ENCODE assay signal across 1 cellular context in the genomic region with DNA sequence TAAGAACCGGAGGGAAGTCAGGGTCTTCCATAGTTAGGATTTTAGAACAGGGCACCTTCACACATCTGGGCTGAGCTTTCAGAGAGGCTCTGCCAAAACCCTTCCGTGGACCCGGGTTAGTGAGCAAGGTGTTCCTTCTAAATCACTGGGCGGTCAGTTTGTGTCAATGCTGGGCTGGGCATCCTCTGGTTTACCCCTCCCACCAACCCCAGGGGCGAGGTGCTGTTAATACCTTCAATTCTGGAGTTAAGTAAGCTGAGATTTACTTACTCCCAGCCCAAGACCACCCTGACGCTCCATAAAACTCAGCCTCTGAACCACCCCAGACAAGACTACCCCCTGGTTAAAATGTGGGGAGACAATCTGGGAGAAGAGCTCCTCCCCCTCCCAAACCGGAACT.
TF ChIP-seq lines count a peak whose summit lies in the region.

No MANE protein-coding gene starts in this region.

TF ChIP-seq in HepG2, 621 proteins besides CTCF, POLR2A, EP300 and RAD21 (continued from another document):
- TF ChIP-seq, protein P1, sequence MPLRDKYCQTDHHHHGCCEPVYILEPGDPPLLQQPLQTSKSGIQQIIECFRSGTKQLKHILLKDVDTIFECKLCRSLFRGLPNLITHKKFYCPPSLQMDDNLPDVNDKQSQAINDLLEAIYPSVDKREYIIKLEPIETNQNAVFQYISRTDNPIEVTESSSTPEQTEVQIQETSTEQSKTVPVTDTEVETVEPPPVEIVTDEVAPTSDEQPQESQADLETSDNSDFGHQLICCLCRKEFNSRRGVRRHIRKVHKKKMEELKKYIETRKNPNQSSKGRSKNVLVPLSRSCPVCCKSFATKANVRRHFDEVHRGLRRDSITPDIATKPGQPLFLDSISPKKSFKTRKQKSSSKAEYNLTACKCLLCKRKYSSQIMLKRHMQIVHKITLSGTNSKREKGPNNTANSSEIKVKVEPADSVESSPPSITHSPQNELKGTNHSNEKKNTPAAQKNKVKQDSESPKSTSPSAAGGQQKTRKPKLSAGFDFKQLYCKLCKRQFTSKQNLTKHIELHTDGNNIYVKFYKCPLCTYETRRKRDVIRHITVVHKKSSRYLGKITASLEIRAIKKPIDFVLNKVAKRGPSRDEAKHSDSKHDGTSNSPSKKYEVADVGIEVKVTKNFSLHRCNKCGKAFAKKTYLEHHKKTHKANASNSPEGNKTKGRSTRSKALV (CRISPR knock-in tag; IDR thresholded peaks at IDR 0.05) = no peak
- TF ChIP-seq TBP (CRISPR knock-in tag; IDR thresholded peaks at IDR 0.05) (no peak), TRIM24 (CRISPR knock-in tag; IDR thresholded peaks at IDR 0.05) (no peak), FLYWCH1 (CRISPR knock-in tag; IDR thresholded peaks at IDR 0.05) (no peak), MIER2 (CRISPR knock-in tag; IDR thresholded peaks at IDR 0.05) (no peak), CENPX (CRISPR knock-in tag; IDR thresholded peaks at IDR 0.05) (no peak), ZMYM2 (CRISPR knock-in tag; IDR thresholded peaks at IDR 0.05) (no peak), HES4 (CRISPR knock-in tag; IDR thresholded peaks at IDR 0.05; ENCODE audit: borderline replicate concordance) (no peak), TEAD2 (CRISPR knock-in tag; IDR thresholded peaks at IDR 0.05) (no peak), ZNF709 (CRISPR knock-in tag; IDR thresholded peaks at IDR 0.05) (no peak), NCOA2 (CRISPR knock-in tag; IDR thresholded peaks at IDR 0.05) (no peak), CC2D1A (CRISPR knock-in tag; IDR thresholded peaks at IDR 0.05) (no peak)
- TF ChIP-seq, protein P2, sequence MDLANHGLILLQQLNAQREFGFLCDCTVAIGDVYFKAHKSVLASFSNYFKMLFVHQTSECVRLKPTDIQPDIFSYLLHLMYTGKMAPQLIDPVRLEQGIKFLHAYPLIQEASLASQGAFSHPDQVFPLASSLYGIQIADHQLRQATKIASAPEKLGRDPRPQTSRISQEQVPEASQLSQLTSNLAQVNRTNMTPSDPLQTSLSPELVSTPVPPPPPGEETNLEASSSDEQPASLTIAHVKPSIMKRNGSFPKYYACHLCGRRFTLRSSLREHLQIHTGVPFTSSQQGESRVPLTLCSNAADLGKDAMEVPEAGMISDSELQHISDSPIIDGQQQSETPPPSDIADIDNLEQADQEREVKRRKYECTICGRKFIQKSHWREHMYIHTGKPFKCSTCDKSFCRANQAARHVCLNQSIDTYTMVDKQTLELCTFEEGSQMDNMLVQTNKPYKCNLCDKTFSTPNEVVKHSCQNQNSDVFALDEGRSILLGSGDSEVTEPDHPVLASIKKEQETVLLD (CRISPR knock-in tag; IDR thresholded peaks at IDR 0.05; ENCODE audit: low read depth) = no peak
